In genomic region chr12:46921754-46922113, GRCh38 we compare ENCODE assay signal across 1 cellular context.
TF ChIP-seq lines count a peak whose summit lies in the region.

No MANE protein-coding gene starts in this region.

TF ChIP-seq in HepG2, 621 proteins besides CTCF, POLR2A, EP300 and RAD21 (continued from another document):
- no peak for TF ChIP-seq ZBTB14 (CRISPR knock-in tag; IDR thresholded peaks at IDR 0.05)
- TF ChIP-seq ZFP1 (CRISPR knock-in tag; IDR thresholded peaks at IDR 0.05) = 0 out of 2 replicates have a peak, but pooled peaks have one; percentile 3
- TF ChIP-seq FOXO1 (CRISPR knock-in tag; IDR thresholded peaks at IDR 0.05) = peak; percentile 35; the same call in 1 of the 2 replicates
- TF ChIP-seq ARID5B (CRISPR knock-in tag; IDR thresholded peaks at IDR 0.05) = peak; percentile 72
- no peak for TF ChIP-seq ZNF282 (IDR thresholded peaks at IDR 0.05; ENCODE audit: partially characterized antibody)
- TF ChIP-seq SOX6 (IDR thresholded peaks at IDR 0.05) = no peak
- TF ChIP-seq SOX6 (CRISPR knock-in tag; IDR thresholded peaks at IDR 0.05) = peak; percentile 57; the same call in 1 of the 2 replicates
- no peak for TF ChIP-seq FOXA1 (IDR thresholded peaks at IDR 0.05)
- 0 out of 2 replicates have a peak, but pooled peaks have one; percentile 5 for TF ChIP-seq FOXA1 (CRISPR knock-in tag; IDR thresholded peaks at IDR 0.05)
- peak; percentile 63; the same call in 1 of the 2 replicates for TF ChIP-seq NFIC (IDR thresholded peaks at IDR 0.05; ENCODE audit: low read length)
- 0 out of 2 replicates have a peak, but pooled peaks have one; percentile 35 for TF ChIP-seq ZMYM4 (CRISPR knock-in tag; IDR thresholded peaks at IDR 0.05)
- no peak for TF ChIP-seq MEIS1 (CRISPR knock-in tag; IDR thresholded peaks at IDR 0.05; ENCODE audit: borderline replicate concordance)
- TF ChIP-seq ZNF816 (CRISPR knock-in tag; IDR thresholded peaks at IDR 0.05; ENCODE audit: borderline replicate concordance) = no peak
- 0 out of 2 replicates have a peak, but pooled peaks have one; percentile 21 for TF ChIP-seq ISL2 (CRISPR knock-in tag; IDR thresholded peaks at IDR 0.05)
- TF ChIP-seq ZNF513 (CRISPR knock-in tag; conservative IDR thresholded peaks at IDR 0.05) = no peak
- no peak for TF ChIP-seq MAZ (IDR thresholded peaks at IDR 0.05; ENCODE audit: borderline replicate concordance, low read depth, low read length)
- TF ChIP-seq MAZ (CRISPR knock-in tag; IDR thresholded peaks at IDR 0.05; ENCODE audit: low read depth) = peak; percentile 38; the same call in 1 of the 2 replicates
- TF ChIP-seq HMG20A (CRISPR knock-in tag; IDR thresholded peaks at IDR 0.05; ENCODE audit: borderline replicate concordance) = 0 out of 2 replicates have a peak, but pooled peaks have one; percentile 47
- TF ChIP-seq ZNF12 (CRISPR knock-in tag; IDR thresholded peaks at IDR 0.05) = peak; percentile 98
